Comparison of ENCODE assay signal across 8 cellular contexts in genomic region chr3:57555316-57555715, GRCh38. TPM values are rescaled to one million over a fixed set of nuclear protein-coding genes. Genes with fewer than 3 reads are reported as not detected.
A peak's percentile ranks its signal among the peaks of the same experiment; 100 is the strongest.
DNase-seq lines count a peak whose midpoint lies in the region; ATAC-seq and TF ChIP-seq lines count a peak whose summit lies in the region.

No MANE protein-coding gene starts in this region.

- 97% methylated on average over 9 of the region's 9 CpGs for WGBS in HUES64
- WGBS in mammary epithelial cell (ENCODE audit: low coverage, missing lambda C conversion rate), result 40% methylated on average over 8 of the region's 9 CpGs
- 87 to 89% methylated on average over 3 to 9 of the region's 9 CpGs for WGBS in mesodermal cell (ENCODE audit: insufficient coverage in 2 of 2), 2 experiments

- intact Hi-C loops in mammary epithelial cell (cut with micrococcal nuclease), result loop anchor here (5.0 to 10.0 kb wide), 3 partner anchors 158 to 451 kb away; partner anchors contain the start of gene IL17RD

- in situ Hi-C loops in mammary epithelial cell (cut with MboI; ENCODE audit: low sequenced_read_pairs in 2 of 2), result no loop called here

- ATAC-seq in GM19463 (IDR thresholded peaks at IDR 0.05; ENCODE audit: unreplicated experiment), result no peak

- H3K9me3 ChIP-seq in HUES64 (ENCODE audit: insufficient read depth, low read depth, low read length) (no peaks in the 10 kb centered on the region), mammary epithelial cell (replicated peaks; ENCODE audit: insufficient read depth, low read length) (no peaks in the 10 kb centered on the region), mesodermal cell (ENCODE audit: control insufficient read depth, low read length) (no peaks in the 10 kb centered on the region)

- TSS peak; percentile 79 for BruUV-seq in mammary epithelial cell (replicated peaks; lab: Mats Ljungman, UMichigan)

- dilution Hi-C loops in mammary epithelial cell (cut with HindIII; ENCODE audit: low sequenced_read_pairs), result no loop called here

- H3K27me3 ChIP-seq in HUES64 (ENCODE audit: insufficient read depth, low read length) (no peaks in the 10 kb centered on the region), mammary epithelial cell (ENCODE audit: insufficient read depth, low read length) (no peaks in the 10 kb centered on the region)

- peaks cover 10% of the 10 kb centered on the region for H3K36me3 ChIP-seq in HUES64 (ENCODE audit: insufficient read depth, low read length)
- H3K36me3 ChIP-seq in mammary epithelial cell (ENCODE audit: insufficient read depth, low read length), result no peaks in the 10 kb centered on the region
- peaks cover 12% of the 10 kb centered on the region for H3K36me3 ChIP-seq in mesodermal cell (ENCODE audit: control insufficient read depth, insufficient read depth, low read length)

- no peak for TF ChIP-seq CTCF in AG10803 (conservative IDR thresholded peaks at IDR 0.05; ENCODE audit: low read length)
- no peak for TF ChIP-seq CTCF in mammary epithelial cell (conservative IDR thresholded peaks at IDR 0.05 in 1 of 2, IDR thresholded peaks at IDR 0.05 in 1 of 2; ENCODE audit: extremely low read depth in 1 of 2, insufficient read depth in 1 of 2, low read depth in 1 of 2, low read length in 2 of 2)

- peak overlapping the region; percentile 99 for H2AFZ ChIP-seq in mammary epithelial cell (ENCODE audit: low read depth, low read length)

- peak overlapping the region; percentile 98 for H3K4me3 ChIP-seq in AG10803 (ENCODE audit: low read length)
- H3K4me3 ChIP-seq in HUES64 (ENCODE audit: low read length), result peak overlapping the region; percentile 87
- H3K4me3 ChIP-seq in mammary epithelial cell (replicated peaks in 1 of 3; ENCODE audit: insufficient read depth in 1 of 3, low read depth in 2 of 3, low read length in 3 of 3), result peak overlapping the region; percentile 61 to 81 (median 76)
- peak overlapping the region; percentile 65 for H3K4me3 ChIP-seq in mesodermal cell (ENCODE audit: extremely low read depth, insufficient read depth, low read length, poor library complexity, severe bottlenecking)

- H3K4me1 ChIP-seq in HUES64 (ENCODE audit: insufficient read depth, low read length) (peaks cover 8% of the 10 kb centered on the region), mammary epithelial cell (ENCODE audit: insufficient read depth, low read length) (peaks cover 20% of the 10 kb centered on the region), mesodermal cell (ENCODE audit: control insufficient read depth, insufficient read depth, low read length, poor library complexity, severe bottlenecking) (no peaks in the 10 kb centered on the region)

- H3K4me2 ChIP-seq in mammary epithelial cell (ENCODE audit: insufficient read depth, low read depth, low read length), result peak overlapping the region; percentile 95

- H3K79me2 ChIP-seq in mammary epithelial cell (ENCODE audit: insufficient read depth, low read length), result peaks cover 41% of the 10 kb centered on the region

- no peaks in the 10 kb centered on the region for H4K20me1 ChIP-seq in mammary epithelial cell (ENCODE audit: insufficient read depth, low read length)

- H3K27ac ChIP-seq in HUES64 (ENCODE audit: low read depth, low read length) (no peak overlapping the region; the same call in 1 of the 2 replicates), mammary epithelial cell (ENCODE audit: insufficient read depth, low read depth, low read length) (peak overlapping the region; percentile 88), mesodermal cell (ENCODE audit: low read depth, low read length, severe bottlenecking) (no peak overlapping the region)

- DNase-seq in AG10803 (ENCODE audit: low read depth) (no peak), mammary epithelial cell (no peak), HCEC 1CT (no peak), NCI-H2081 (lab: John Stamatoyannopoulos, UW) (no peak), mucosa of gallbladder (ENCODE audit: low spot score) (no peak)

- CTCF ChIA-PET in mammary epithelial cell (lab: Charles Lee; ENCODE audit: low non-redundant PET), result no interaction called here

- peak overlapping the region; percentile 73 for H3K9ac ChIP-seq in HUES64 (ENCODE audit: low read depth, low read length)
- H3K9ac ChIP-seq in mammary epithelial cell (ENCODE audit: insufficient read depth, low read length), result peak overlapping the region; percentile 72

RNA-seq across cellular contexts. Expression of gene PDE12, which starts 0.8 kb away (rescaled TPM):
- 9.1 TPM for polyA plus RNA-seq in HUES64 (2013, experiment 1 of 2)
- 10.2 TPM for polyA plus RNA-seq in HUES64 (2013, experiment 2 of 2)
- 10 to 100 TPM; 22.4 to 26.7 TPM for total RNA-seq in mammary epithelial cell
- 16.7 TPM for polyA plus RNA-seq in mammary epithelial cell
- polyA minus RNA-seq in mammary epithelial cell, result 44.3 TPM
- 8.8 TPM for polyA plus RNA-seq in mesodermal cell (2013, experiment 1 of 2)
- polyA plus RNA-seq in mesodermal cell (2013, experiment 2 of 2), result 7.1 TPM
- 24.3 TPM for total RNA-seq in mucosa of gallbladder

RNA-seq across cellular contexts. Expression of gene DNAH12, which starts 11.2 kb away (rescaled TPM):
- under 0.01 TPM for polyA plus RNA-seq in HUES64 (2013, experiment 1 of 2)
- 0.06 TPM for polyA plus RNA-seq in HUES64 (2013, experiment 2 of 2)
- total RNA-seq in mammary epithelial cell (under 1 TPM in 1 of 2 donors, not detected in 1; under 0.01 TPM), mucosa of gallbladder (0.52 TPM)
- 0.02 TPM for polyA plus RNA-seq in mammary epithelial cell
- polyA minus RNA-seq in mammary epithelial cell, result not detected
- polyA plus RNA-seq in mesodermal cell (2013, experiment 1 of 2), result 0.07 TPM
- 0.20 TPM for polyA plus RNA-seq in mesodermal cell (2013, experiment 2 of 2)

RNA-seq across cellular contexts. Expression of gene ARF4, which starts 41.8 kb away (rescaled TPM):
- 142 TPM for polyA plus RNA-seq in HUES64 (2013, experiment 1 of 2)
- polyA plus RNA-seq in HUES64 (2013, experiment 2 of 2), result 144 TPM
- 100 to 1,000 TPM; 202 to 208 TPM for total RNA-seq in mammary epithelial cell
- 218 TPM for polyA plus RNA-seq in mammary epithelial cell
- polyA minus RNA-seq in mammary epithelial cell, result 407 TPM
- 332 TPM for polyA plus RNA-seq in mesodermal cell (2013, experiment 1 of 2)
- polyA plus RNA-seq in mesodermal cell (2013, experiment 2 of 2), result 307 TPM
- 149 TPM for total RNA-seq in mucosa of gallbladder
